Comparison of ENCODE assay signal across 8 cellular contexts in the genomic region with DNA sequence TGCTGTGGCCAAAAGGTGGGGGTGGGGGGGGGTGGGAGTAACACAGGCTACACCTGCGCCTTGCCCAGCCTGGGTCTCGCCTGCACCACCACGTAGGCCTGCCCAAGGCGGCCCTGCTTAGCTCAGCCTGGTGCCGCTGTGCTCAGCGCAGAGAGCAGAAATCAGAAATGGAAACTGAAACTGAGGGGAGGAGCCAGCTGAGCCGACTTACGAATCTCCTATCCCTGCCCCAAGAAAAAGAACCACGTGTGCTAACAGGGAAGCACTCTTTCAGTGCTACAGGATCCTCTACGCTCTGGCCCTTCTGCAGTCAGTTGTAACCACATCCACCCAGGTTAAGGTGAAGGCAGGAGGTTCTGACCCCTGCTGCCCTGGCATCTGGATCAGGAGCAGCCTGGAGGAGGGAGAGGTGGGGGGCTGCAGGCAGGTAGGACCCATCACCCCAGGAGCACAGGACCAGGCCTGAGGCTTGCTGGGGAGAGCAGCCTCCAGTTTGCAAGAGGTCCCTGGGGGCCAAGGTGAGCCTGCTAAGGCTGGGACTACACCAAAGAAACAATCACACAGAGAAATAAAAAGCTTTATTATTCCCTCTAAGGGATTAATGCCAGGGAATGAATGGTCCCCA. TPM values are rescaled to one million over a fixed set of nuclear protein-coding genes. Genes with fewer than 3 reads are reported as not detected.
DNase-seq lines count a peak whose midpoint lies in the region; ATAC-seq and TF ChIP-seq lines count a peak whose summit lies in the region.

A gene (minus strand): TSS at position 163 of the 625 bp plus-strand sequence. CDS start 822 bp downstream, outside the sequence.

- H3K9me3 ChIP-seq in mucosa of descending colon (no peaks in the 10 kb centered on the region), BE2C (no peaks in the 10 kb centered on the region)

- H3K27me3 ChIP-seq in BE2C = no peaks in the 10 kb centered on the region

- H3K36me3 ChIP-seq in mucosa of descending colon (ENCODE audit: low read depth) (no peaks in the 10 kb centered on the region), BE2C (peaks cover 9% of the 10 kb centered on the region)

- DNase-seq in NCI-H2171 (lab: John Stamatoyannopoulos, UW) (peak; percentile 10), mucosa of descending colon (peak; percentile 81 to 89 (median 85)), BE2C (no peak)
- DNase-seq in activated CD4-positive, alpha-beta T cell treated with anti-CD3 and anti-CD28 coated beads, Interleukin-2, amount 50 U/mL, for 4 hours = peak; percentile 73 to 75
- DNase-seq in effector CD4-positive, alpha-beta T cell = peak; percentile 71
- peak; percentile 47 to 71 for DNase-seq in stimulated activated CD8-positive, alpha-beta memory T cell treated with anti-CD3 and anti-CD28 coated beads, Interleukin-7, amount 100 ng/mL, for 48 hours (ENCODE audit: extremely low read depth in 1 of 2, low read depth in 1 of 2)

- intact Hi-C loops in mucosa of descending colon (cut with DNase I, micrococcal nuclease) = loop anchor here in 1 of 2 donors (10.0 kb wide), 1 partner anchor 148 kb away; a partner anchor contains a TSS

- ATAC-seq in HG02678 (IDR thresholded peaks at IDR 0.05; ENCODE audit: unreplicated experiment) (peak; percentile 75), mucosa of descending colon (peak; percentile 89)

- H3K4me3 ChIP-seq in GM12875 (ENCODE audit: low read depth, low read length) (peak within 1 kb of the TSS; percentile 53), mucosa of descending colon (peak within 1 kb of the TSS; percentile 19), BE2C (ENCODE audit: low read depth, low read length) (no peak within 1 kb of the TSS)

- peaks cover 18% of the 10 kb centered on the region for H3K4me1 ChIP-seq in mucosa of descending colon (ENCODE audit: low read depth)
- no peaks in the 10 kb centered on the region for H3K4me1 ChIP-seq in BE2C

- no peak for TF ChIP-seq CTCF in GM12875 (IDR thresholded peaks at IDR 0.05; ENCODE audit: borderline replicate concordance, insufficient read depth, low read depth, low read length)
- TF ChIP-seq CTCF in mucosa of descending colon (IDR thresholded peaks at IDR 0.05) = no peak
- no peak for TF ChIP-seq CTCF in BE2C (IDR thresholded peaks at IDR 0.05; ENCODE audit: low read depth, low read length)

RNA-seq across cellular contexts. Expression of the gene that starts here (rescaled TPM):
- total RNA-seq in mucosa of descending colon = 10 to 100 TPM; 11.7 to 18.0 (median 14.0) TPM
- not detected for polyA plus RNA-seq in BE2C (2012; ENCODE audit: insufficient read depth, insufficient read length, low read depth)
